Comparison of ENCODE assay signal across 22 cellular contexts in genomic region chr1:24862775-24863483, GRCh38.
DNase-seq lines count a peak whose midpoint lies in the region; ATAC-seq, FAIRE-seq and TF ChIP-seq lines count a peak whose summit lies in the region.
"Had no signal": no experiment of that assay in that cellular context is flagged by ENCODE, and none has a peak within 500 bp of the region (broad histone marks: within the 10 kb centered on the region; RNA-seq: fewer than 3 reads in every experiment).

No MANE protein-coding gene starts in this region.

- H3K4me1 Mint-ChIP-seq in mesothelial cell of epicardium (peaks cover 32% of the 10 kb centered on the region), osteocyte (ENCODE audit: unreplicated experiment) (peaks cover 8% of the 10 kb centered on the region)
- H3K4me1 Mint-ChIP-seq: CD4-positive, CD25-positive, alpha-beta regulatory T cell had no signal

- peak overlapping the region; percentile 48 for H3K27ac Mint-ChIP-seq in mesothelial cell of epicardium
- H3K27ac Mint-ChIP-seq in osteocyte (ENCODE audit: unreplicated experiment), result no peak overlapping the region
- H3K27ac Mint-ChIP-seq: CD4-positive, CD25-positive, alpha-beta regulatory T cell had no signal

- H3K4me1 ChIP-seq in A549, result peaks cover 11% of the 10 kb centered on the region; the same call in 2 of the 3 replicates

- TF ChIP-seq RAD21 in A549 (conservative IDR thresholded peaks at IDR 0.05 in 1 of 2, IDR thresholded peaks at IDR 0.05 in 1 of 2), result no peak

- POLR2A ChIA-PET in A549 (lab: Yijun Ruan, JAX), result no interaction called here

- no peak overlapping the region for H3K27ac ChIP-seq in A549
- H3K27ac ChIP-seq in VCaP, result peak overlapping the region; percentile 56
- H3K27ac ChIP-seq: HL-60 had no signal

- no peak overlapping the region for H3K4me3 ChIP-seq in A549

- TF ChIP-seq EP300 in A549 (IDR thresholded peaks at IDR 0.05), result no peak

- H3K36me3 Mint-ChIP-seq in mesothelial cell of epicardium (no peaks in the 10 kb centered on the region), osteocyte (ENCODE audit: unreplicated experiment) (no peaks in the 10 kb centered on the region)
- H3K36me3 Mint-ChIP-seq: CD4-positive, CD25-positive, alpha-beta regulatory T cell had no signal

- H3K4me3 Mint-ChIP-seq in mesothelial cell of epicardium, result no peak overlapping the region
- H3K4me3 Mint-ChIP-seq in osteocyte (ENCODE audit: unreplicated experiment), result no peak overlapping the region
- H3K4me3 Mint-ChIP-seq: CD4-positive, CD25-positive, alpha-beta regulatory T cell had no signal

- no peak for ATAC-seq in A549
- no peak for ATAC-seq in HG03432 (IDR thresholded peaks at IDR 0.05; ENCODE audit: unreplicated experiment)

- no peak for FAIRE-seq in A549 (lab: Jason Lieb, UNC)
- FAIRE-seq: D721Med, GM12892, GM19239 had no signal

- H3K4me2 ChIP-seq in A549, result peak overlapping the region; percentile 69; the same call in 2 of the 3 replicates

- no peak for DNase-seq in A549 (ENCODE audit: low read depth in 1 of 2, low spot score in 1 of 2)
- DNase-seq in mesothelial cell of epicardium (ENCODE audit: low spot score in 2 of 2, unreplicated experiment in 2 of 2), result no peak
- DNase-seq in osteocyte (ENCODE audit: extremely low spot score, unreplicated experiment), result peak; percentile 75
- DNase-seq in effector CD8-positive, alpha-beta T cell (lab: John Stamatoyannopoulos, UW), result no peak
- DNase-seq in GOT3 (lab: John Stamatoyannopoulos, UW), result no peak
- DNase-seq in stimulated activated CD4-positive, alpha-beta T cell treated with anti-CD3 and anti-CD28 coated beads, Interleukin-4, amount 100 ng/mL, for 1 hour, result no peak
- DNase-seq: CD4-positive, CD25-positive, alpha-beta regulatory T cell; DND-41; GDM1; KBM-7; NCI-H1048; NCI-H146; NCI-H2107; NCI-H226; NCI-H526; OCI-M1 had no signal

- H3K9me3 Mint-ChIP-seq in mesothelial cell of epicardium (no peaks in the 10 kb centered on the region), osteocyte (ENCODE audit: unreplicated experiment) (no peaks in the 10 kb centered on the region)
- H3K9me3 Mint-ChIP-seq: CD4-positive, CD25-positive, alpha-beta regulatory T cell had no signal

- TF ChIP-seq CTCF in A549 (IDR thresholded peaks at IDR 0.05) (no peak), VCaP (conservative IDR thresholded peaks at IDR 0.05) (no peak), mesothelial cell of epicardium (IDR thresholded peaks at IDR 0.05; ENCODE audit: unreplicated experiment) (no peak), osteocyte (IDR thresholded peaks at IDR 0.05) (no peak)

- no peaks in the 10 kb centered on the region for H3K9me3 ChIP-seq in A549

- no peak for TF ChIP-seq POLR2A in A549 (IDR thresholded peaks at IDR 0.05; ENCODE audit: low read length)

- H3K27me3 Mint-ChIP-seq in mesothelial cell of epicardium (ENCODE audit: low read depth) (no peaks in the 10 kb centered on the region), osteocyte (ENCODE audit: unreplicated experiment) (peaks cover 13% of the 10 kb centered on the region)

- CTCF ChIA-PET in A549 (lab: Yijun Ruan, JAX), result interaction anchor here (0.8 to 6.0 kb wide), 8 partner anchors 8 to 378 kb away, joined by 3 to 47 read pairs (median 4); no protein-coding TSS in a partner anchor

- 63% methylated on average over 4 of the region's 12 CpGs for WGBS in A549 (ENCODE audit: missing lambda C conversion rate)

TF ChIP-seq in A549, 52 proteins besides CTCF, POLR2A, EP300 and RAD21:
- TF ChIP-seq RARB (CRISPR knock-in tag; IDR thresholded peaks at IDR 0.05), result no peak
- no peak for TF ChIP-seq HEYL (CRISPR knock-in tag; IDR thresholded peaks at IDR 0.05)
- TF ChIP-seq ZC3H11A (IDR thresholded peaks at IDR 0.05), result no peak
- TF ChIP-seq POLR2AphosphoS2 (conservative IDR thresholded peaks at IDR 0.05; ENCODE audit: low read length), result no peak
- no peak for TF ChIP-seq ATOH8 (CRISPR knock-in tag; IDR thresholded peaks at IDR 0.05; ENCODE audit: low read depth)
- no peak for TF ChIP-seq BHLHE40 (IDR thresholded peaks at IDR 0.05; ENCODE audit: low read depth, low read length)
- TF ChIP-seq BCL3 (IDR thresholded peaks at IDR 0.05), result no peak
- no peak for TF ChIP-seq ESRRA (IDR thresholded peaks at IDR 0.05; ENCODE audit: borderline replicate concordance, low read length)
- TF ChIP-seq FOXS1 (CRISPR knock-in tag; IDR thresholded peaks at IDR 0.05), result no peak
- no peak for TF ChIP-seq FOSL2 (IDR thresholded peaks at IDR 0.05)
- no peak for TF ChIP-seq FOSL2 (CRISPR knock-in tag; IDR thresholded peaks at IDR 0.05)
- no peak for TF ChIP-seq CEBPB (IDR thresholded peaks at IDR 0.05)
- TF ChIP-seq JUNB (IDR thresholded peaks at IDR 0.05), result no peak
- TF ChIP-seq MAFK (IDR thresholded peaks at IDR 0.05; ENCODE audit: partially characterized antibody), result no peak
- no peak for TF ChIP-seq ELK1 (IDR thresholded peaks at IDR 0.05; ENCODE audit: low read depth, low read length)
